ENCODE assay signal across 2 cellular contexts in the genomic region with DNA sequence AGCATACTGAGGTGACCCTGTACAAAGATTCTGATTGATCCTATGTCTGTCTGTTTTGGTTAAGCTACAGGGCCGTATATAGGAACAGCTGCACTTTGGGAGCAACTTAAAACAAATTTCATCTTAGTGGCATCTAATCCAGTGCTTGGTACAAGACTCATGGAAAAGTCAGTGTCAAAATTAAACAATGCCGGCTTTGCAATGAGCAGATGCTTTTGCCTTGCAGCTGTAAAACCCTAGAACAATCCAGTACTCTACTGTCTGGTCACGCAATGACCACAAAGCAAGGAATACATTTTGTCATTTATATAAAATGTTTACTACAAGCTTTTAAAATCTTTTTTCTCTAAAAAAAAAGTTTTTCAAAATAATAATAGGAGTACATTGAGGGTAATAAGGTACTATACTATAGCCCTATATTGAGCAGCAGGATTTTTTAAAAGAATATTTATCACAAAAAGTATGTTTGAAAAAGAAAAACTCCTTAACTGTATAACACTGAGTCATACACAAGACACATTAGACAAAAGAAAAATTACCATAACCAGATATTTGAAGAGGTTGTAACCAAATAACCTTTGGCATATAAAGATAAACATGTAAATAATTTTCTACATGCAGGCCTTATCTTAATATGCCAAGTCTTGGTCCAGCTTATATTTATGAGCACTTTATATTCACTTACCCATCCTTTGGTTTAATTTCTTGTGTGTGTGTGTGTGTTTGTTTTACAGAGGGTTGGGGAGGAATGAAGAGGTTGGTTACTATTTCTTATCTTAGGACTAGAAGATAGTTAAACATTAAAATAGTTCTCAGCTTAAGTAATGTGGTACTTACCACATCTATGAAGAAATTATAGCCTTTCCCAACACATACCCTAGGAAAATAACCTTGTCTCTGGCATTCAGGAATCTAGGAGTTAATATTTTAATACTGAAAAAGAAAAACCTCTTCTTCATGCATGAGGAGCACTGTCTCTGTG.
TF ChIP-seq lines count a peak whose summit lies in the region.

No MANE protein-coding gene starts in this region.

TF ChIP-seq in SK-N-SH treated with all-trans-retinoic acid at 6 μM for 48 hours, 23 proteins besides CTCF, POLR2A, EP300 and RAD21 (continued from another document):
- TF ChIP-seq, protein P1, sequence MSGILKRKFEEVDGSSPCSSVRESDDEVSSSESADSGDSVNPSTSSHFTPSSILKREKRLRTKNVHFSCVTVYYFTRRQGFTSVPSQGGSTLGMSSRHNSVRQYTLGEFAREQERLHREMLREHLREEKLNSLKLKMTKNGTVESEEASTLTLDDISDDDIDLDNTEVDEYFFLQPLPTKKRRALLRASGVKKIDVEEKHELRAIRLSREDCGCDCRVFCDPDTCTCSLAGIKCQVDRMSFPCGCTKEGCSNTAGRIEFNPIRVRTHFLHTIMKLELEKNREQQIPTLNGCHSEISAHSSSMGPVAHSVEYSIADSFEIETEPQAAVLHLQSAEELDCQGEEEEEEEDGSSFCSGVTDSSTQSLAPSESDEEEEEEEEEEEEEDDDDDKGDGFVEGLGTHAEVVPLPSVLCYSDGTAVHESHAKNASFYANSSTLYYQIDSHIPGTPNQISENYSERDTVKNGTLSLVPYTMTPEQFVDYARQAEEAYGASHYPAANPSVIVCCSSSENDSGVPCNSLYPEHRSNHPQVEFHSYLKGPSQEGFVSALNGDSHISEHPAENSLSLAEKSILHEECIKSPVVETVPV (CRISPR knock-in tag; IDR thresholded peaks at IDR 0.05), result no peak

TF ChIP-seq in SK-N-SH, 30 proteins besides CTCF, POLR2A, EP300 and RAD21 (continued from another document):
- TF ChIP-seq, protein P2, sequence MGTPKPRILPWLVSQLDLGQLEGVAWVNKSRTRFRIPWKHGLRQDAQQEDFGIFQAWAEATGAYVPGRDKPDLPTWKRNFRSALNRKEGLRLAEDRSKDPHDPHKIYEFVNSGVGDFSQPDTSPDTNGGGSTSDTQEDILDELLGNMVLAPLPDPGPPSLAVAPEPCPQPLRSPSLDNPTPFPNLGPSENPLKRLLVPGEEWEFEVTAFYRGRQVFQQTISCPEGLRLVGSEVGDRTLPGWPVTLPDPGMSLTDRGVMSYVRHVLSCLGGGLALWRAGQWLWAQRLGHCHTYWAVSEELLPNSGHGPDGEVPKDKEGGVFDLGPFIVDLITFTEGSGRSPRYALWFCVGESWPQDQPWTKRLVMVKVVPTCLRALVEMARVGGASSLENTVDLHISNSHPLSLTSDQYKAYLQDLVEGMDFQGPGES (IDR thresholded peaks at IDR 0.05; ENCODE audit: low read depth, low read length), result no peak
- TF ChIP-seq YY1 (IDR thresholded peaks at IDR 0.05; ENCODE audit: low read depth) (no peak), JUND (IDR thresholded peaks at IDR 0.05) (no peak), FOXJ3 (CRISPR knock-in tag; IDR thresholded peaks at IDR 0.05) (no peak), NFIC (IDR thresholded peaks at IDR 0.05; ENCODE audit: borderline replicate concordance) (no peak), TAF1 (IDR thresholded peaks at IDR 0.05; ENCODE audit: borderline replicate concordance, low read depth, low read length) (no peak), POLR2AphosphoS5 (IDR thresholded peaks at IDR 0.05; ENCODE audit: low read depth, low read length) (no peak), TEAD4 (IDR thresholded peaks at IDR 0.05; ENCODE audit: borderline replicate concordance, insufficient read depth) (no peak)
